12 cellular contexts compared by ENCODE assay signal in the genomic region with DNA sequence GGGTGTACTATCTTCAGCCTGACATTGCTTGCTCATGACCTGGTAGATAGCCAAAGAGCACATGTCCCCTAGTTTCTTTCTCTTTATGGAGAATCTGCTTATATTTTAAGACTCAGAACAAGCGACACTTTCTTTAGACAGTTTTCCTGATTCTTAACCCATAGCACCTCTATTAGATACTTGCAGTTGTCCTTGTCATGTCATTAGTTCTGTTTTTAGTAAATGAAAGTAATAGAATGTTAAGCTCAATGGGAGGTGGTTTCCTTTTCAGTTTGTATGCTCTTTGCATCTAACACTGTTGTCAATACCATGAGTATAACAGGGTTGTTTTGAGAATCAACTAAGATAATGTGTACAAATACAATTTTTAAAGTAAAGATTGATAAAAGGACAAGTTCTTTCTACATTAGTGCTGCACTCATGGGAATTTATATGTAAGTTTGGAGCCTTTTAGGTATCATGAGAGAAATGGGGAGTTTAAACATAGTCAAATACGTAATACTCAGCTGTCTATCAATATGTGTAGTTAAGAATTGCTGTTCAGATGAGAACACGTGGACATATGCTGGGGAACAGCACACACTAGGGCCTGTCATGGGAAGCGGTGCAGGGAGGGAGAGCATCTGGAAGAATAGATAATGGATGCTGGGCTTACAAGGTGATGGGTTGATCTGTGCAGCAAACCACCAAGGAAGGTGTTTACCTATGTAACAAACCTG.
A peak's percentile ranks its signal among the peaks of the same experiment; 100 is the strongest.
DNase-seq lines count a peak whose midpoint lies in the region; ATAC-seq and TF ChIP-seq lines count a peak whose summit lies in the region.
"Had no signal": no experiment of that assay in that cellular context is flagged by ENCODE, and none has a peak within 500 bp of the region (broad histone marks: within the 10 kb centered on the region; RNA-seq: fewer than 3 reads in every experiment).

No MANE protein-coding gene starts in this region.

- TF ChIP-seq EP300 in suprapubic skin (IDR thresholded peaks at IDR 0.05) = no peak

- no peaks in the 10 kb centered on the region for H3K36me3 Mint-ChIP-seq in activated CD8-positive, alpha-beta memory T cell treated with anti-CD3 and anti-CD28 coated beads, Interleukin-2, amount 10 ng/mL, durations not matched to agents 7 days and 5 days

- ATAC-seq in activated CD8-positive, alpha-beta memory T cell treated with anti-CD3 and anti-CD28 coated beads, Interleukin-2, amount 10 ng/mL, durations not matched to agents 7 days and 5 days = peak; percentile 58
- ATAC-seq in GM21723 (IDR thresholded peaks at IDR 0.05; ENCODE audit: unreplicated experiment) (peak; percentile 99), HG03103 (IDR thresholded peaks at IDR 0.05; ENCODE audit: low read depth, unreplicated experiment) (peak; percentile 98)

- peaks cover 11% of the 10 kb centered on the region for H3K4me1 Mint-ChIP-seq in activated CD8-positive, alpha-beta memory T cell treated with anti-CD3 and anti-CD28 coated beads, Interleukin-2, amount 10 ng/mL, durations not matched to agents 7 days and 5 days

- no peak overlapping the region for H3K4me3 Mint-ChIP-seq in activated CD8-positive, alpha-beta memory T cell treated with anti-CD3 and anti-CD28 coated beads, Interleukin-2, amount 10 ng/mL, durations not matched to agents 7 days and 5 days

- H3K27me3 ChIP-seq in suprapubic skin = no peaks in the 10 kb centered on the region

- H3K27me3 Mint-ChIP-seq in activated CD8-positive, alpha-beta memory T cell treated with anti-CD3 and anti-CD28 coated beads, Interleukin-2, amount 10 ng/mL, durations not matched to agents 7 days and 5 days = peaks cover 5% of the 10 kb centered on the region

- TF ChIP-seq CTCF in suprapubic skin (IDR thresholded peaks at IDR 0.05) = no peak

- H3K4me1 ChIP-seq in suprapubic skin = no peaks in the 10 kb centered on the region

- WGBS in suprapubic skin = 77% methylated on average over 4 of the region's 4 CpGs

- no peak for TF ChIP-seq POLR2A in suprapubic skin (IDR thresholded peaks at IDR 0.05)

- no peak overlapping the region for H3K27ac ChIP-seq in suprapubic skin
- H3K27ac ChIP-seq: dorsolateral prefrontal cortex had no signal

- CTCF ChIA-PET in activated CD8-positive, alpha-beta memory T cell treated with anti-CD3 and anti-CD28 coated beads, Interleukin-2, amount 10 ng/mL, durations not matched to agents 7 days and 5 days (lab: Charles Lee) = no interaction called here

- no peak for DNase-seq in activated CD8-positive, alpha-beta memory T cell treated with anti-CD3 and anti-CD28 coated beads, Interleukin-2, amount 10 ng/mL, durations not matched to agents 7 days and 5 days
- no peak for DNase-seq in activated CD8-positive, alpha-beta memory T cell treated with anti-CD3 and anti-CD28 coated beads for 24 hours
- DNase-seq in T-helper 9 cell (no peak), suprapubic skin (ENCODE audit: low spot score in 2 of 2) (no peak), GOT3 (lab: John Stamatoyannopoulos, UW) (no peak), NCI-H2196 (lab: John Stamatoyannopoulos, UW; ENCODE audit: unreplicated experiment) (no peak)
- DNase-seq: amniotic stem cell, DMS153, dorsolateral prefrontal cortex, NCI-H2227 treated with DMSO at 0.1 percent for 48 hours had no signal

- no peak overlapping the region for H3K4me3 ChIP-seq in suprapubic skin
- H3K4me3 ChIP-seq: dorsolateral prefrontal cortex had no signal

- H3K9me3 ChIP-seq in suprapubic skin = no peaks in the 10 kb centered on the region

- H3K27ac Mint-ChIP-seq in activated CD8-positive, alpha-beta memory T cell treated with anti-CD3 and anti-CD28 coated beads, Interleukin-2, amount 10 ng/mL, durations not matched to agents 7 days and 5 days = no peak overlapping the region

- no peaks in the 10 kb centered on the region for H3K36me3 ChIP-seq in suprapubic skin

- no peaks in the 10 kb centered on the region for H3K9me3 Mint-ChIP-seq in activated CD8-positive, alpha-beta memory T cell treated with anti-CD3 and anti-CD28 coated beads, Interleukin-2, amount 10 ng/mL, durations not matched to agents 7 days and 5 days (ENCODE audit: low read depth)
